In the genomic region with DNA sequence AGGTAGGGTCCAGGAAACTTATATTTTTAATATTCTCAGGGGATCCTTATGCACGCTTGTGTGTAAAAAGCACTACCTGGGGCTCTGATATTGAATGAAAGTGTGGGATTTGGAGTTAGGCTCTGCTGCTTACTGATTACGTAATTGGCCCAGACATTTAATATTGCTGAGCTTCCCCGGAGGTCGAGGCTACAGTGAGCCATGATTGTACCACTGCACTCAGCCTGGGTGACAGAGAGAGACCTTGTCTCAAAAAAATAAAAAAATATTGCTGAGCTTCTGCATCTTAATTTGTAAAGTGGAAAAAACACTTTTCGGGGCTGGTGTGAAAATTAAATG, we compare ENCODE assay signal across 20 cellular contexts.
A peak's percentile ranks its signal among the peaks of the same experiment; 100 is the strongest.
DNase-seq lines count a peak whose midpoint lies in the region; ATAC-seq and TF ChIP-seq lines count a peak whose summit lies in the region.
"Had no signal": no experiment of that assay in that cellular context is flagged by ENCODE, and none has a peak within 500 bp of the region (broad histone marks: within the 10 kb centered on the region; RNA-seq: fewer than 3 reads in every experiment).

No MANE protein-coding gene starts in this region.

- TF ChIP-seq CTCF in PC-3 (conservative IDR thresholded peaks at IDR 0.05; ENCODE audit: low read depth, low read length) (no peak), choroid plexus epithelial cell (conservative IDR thresholded peaks at IDR 0.05; ENCODE audit: low read depth, low read length) (no peak), upper lobe of right lung (IDR thresholded peaks at IDR 0.05) (no peak)

- peak overlapping the region; percentile 99 for H4K91ac ChIP-seq in mesenchymal stem cell (ENCODE audit: low read length)

- H3K27me3 ChIP-seq in PC-3 (ENCODE audit: low read length) (no peaks in the 10 kb centered on the region), mesenchymal stem cell (ENCODE audit: control insufficient read depth in 1 of 2, insufficient read depth in 1 of 2, low read length in 2 of 2) (no peaks in the 10 kb centered on the region), upper lobe of right lung (no peaks in the 10 kb centered on the region)
- H3K27me3 ChIP-seq: BE2C, body of pancreas had no signal

- peak overlapping the region; percentile 63 for H3K9ac ChIP-seq in PC-3 (ENCODE audit: low read length)
- H3K9ac ChIP-seq in mesenchymal stem cell (ENCODE audit: low read length), result peak overlapping the region; percentile 23

- no peaks in the 10 kb centered on the region for H3F3A ChIP-seq in PC-3 (ENCODE audit: low read length, unreplicated experiment)

- H3K4me3 ChIP-seq in PC-3 (ENCODE audit: low read length) (no peak overlapping the region), choroid plexus epithelial cell (ENCODE audit: low read depth, low read length) (no peak overlapping the region), mesenchymal stem cell (ENCODE audit: insufficient read depth in 1 of 2, low read depth in 1 of 2, low read length in 2 of 2) (no peak overlapping the region), upper lobe of right lung (no peak overlapping the region)
- H3K4me3 ChIP-seq: body of pancreas, GM12878 had no signal

- H2BK5ac ChIP-seq in mesenchymal stem cell (ENCODE audit: low read depth, low read length, poor library complexity, severe bottlenecking), result no peak overlapping the region

- H2BK12ac ChIP-seq in mesenchymal stem cell (ENCODE audit: low read length in 2 of 2), result peak overlapping the region; percentile 67 to 99

- CTCF ChIA-PET in PC-3 (lab: Charles Lee), result no interaction called here

- peak overlapping the region; percentile 50 for H2AK5ac ChIP-seq in mesenchymal stem cell (ENCODE audit: low read length, severe bottlenecking)

- H3K79me1 ChIP-seq in mesenchymal stem cell (replicated peaks; ENCODE audit: low read length, poor library complexity, severe bottlenecking), result no peaks in the 10 kb centered on the region

- no peak overlapping the region for H3K23ac ChIP-seq in mesenchymal stem cell (ENCODE audit: low read length in 2 of 2)

- H3K9me2 ChIP-seq in PC-3 (replicated peaks; ENCODE audit: low read length), result no peaks in the 10 kb centered on the region

- H4K20me1 ChIP-seq in PC-3 (ENCODE audit: low read length), result no peaks in the 10 kb centered on the region

- peak overlapping the region in 1 of 2 experiments; percentile 48 for H3K14ac ChIP-seq in mesenchymal stem cell (ENCODE audit: low read length in 2 of 2)

- H2BK120ac ChIP-seq in mesenchymal stem cell (ENCODE audit: low read depth, low read length), result peak overlapping the region; percentile 96

- peak overlapping the region; percentile 92 to 100 for H3K18ac ChIP-seq in mesenchymal stem cell (ENCODE audit: low read depth in 1 of 2, low read length in 2 of 2)

- H3K9me3 ChIP-seq in PC-3 (ENCODE audit: low read length), result no peaks in the 10 kb centered on the region
- H3K9me3 ChIP-seq in mesenchymal stem cell (ENCODE audit: control insufficient read depth, low read length), result no peaks in the 10 kb centered on the region
- H3K9me3 ChIP-seq in upper lobe of right lung, result no peaks in the 10 kb centered on the region
- H3K9me3 ChIP-seq: BE2C, body of pancreas had no signal

- ATAC-seq in PC-3 (no peak), upper lobe of right lung (no peak)
- ATAC-seq: GM12878; stimulated activated naive B cell treated with anti-CD40 and anti-IgM and Interleukin-4, amounts not matched to agents 10 μg/mL and 1 μg/mL and 100 μg/mL, for 72 hours had no signal

- H4K8ac ChIP-seq in mesenchymal stem cell (ENCODE audit: low read length), result peak overlapping the region; percentile 95

- peak overlapping the region; percentile 85 for H2BK15ac ChIP-seq in mesenchymal stem cell (ENCODE audit: low read depth, poor library complexity, severe bottlenecking)

- H2AFZ ChIP-seq in PC-3 (ENCODE audit: low read length) (peak overlapping the region; percentile 73; the same call in 1 of the 2 replicates), mesenchymal stem cell (ENCODE audit: low read depth, low read length) (no peak overlapping the region)

- 81% methylated on average over 5 of the region's 5 CpGs for WGBS in mesenchymal stem cell

- peaks cover 20% of the 10 kb centered on the region for H3K4me1 ChIP-seq in PC-3 (ENCODE audit: insufficient read depth, low read length)
- H3K4me1 ChIP-seq in mesenchymal stem cell (ENCODE audit: control insufficient read depth, insufficient read depth, low read depth, low read length), result peaks cover 14% of the 10 kb centered on the region
- H3K4me1 ChIP-seq in upper lobe of right lung, result peaks cover 9% of the 10 kb centered on the region
- H3K4me1 ChIP-seq: body of pancreas had no signal

- no peak for DNase-seq in PC-3
- peak; percentile 40 for DNase-seq in choroid plexus epithelial cell (ENCODE audit: low read depth)
- no peak for DNase-seq in mesenchymal stem cell
- DNase-seq in upper lobe of right lung, result no peak
- no peak for DNase-seq in medulla oblongata (ENCODE audit: extremely low spot score)
- no peak for DNase-seq in NCI-H146 (lab: John Stamatoyannopoulos, UW)
- DNase-seq in DMS53 treated with DMSO at 0.1 percent for 48 hours (lab: John Stamatoyannopoulos, UW; ENCODE audit: unreplicated experiment), result no peak
- DNase-seq: activated CD4-positive, alpha-beta T cell treated with anti-CD3 and anti-CD28 coated beads, Interleukin-2, amount 50 U/mL, for 1 hour; DMS79 treated with DMSO at 0.1 percent for 48 hours; effector memory CD4-positive, alpha-beta T cell; glutamatergic neuron; Karpas-422; NCI-H1048; nephron progenitor cell; posterior cingulate gyrus; stimulated activated naive B cell treated with anti-CD40 and anti-IgM and Interleukin-4, amounts not matched to agents 10 μg/mL and 1 μg/mL and 100 μg/mL, for 72 hours had no signal

- H3K27ac ChIP-seq in PC-3 (ENCODE audit: low read length) (peak overlapping the region; percentile 89), mesenchymal stem cell (ENCODE audit: low read length, poor library complexity, severe bottlenecking) (peak overlapping the region; percentile 78), upper lobe of right lung (peak overlapping the region; percentile 33)
- H3K27ac ChIP-seq: body of pancreas, WERI-Rb-1 had no signal

- intact Hi-C loops in PC-3 (cut with micrococcal nuclease), result no loop called here
- intact Hi-C loops in upper lobe of right lung (cut with DNase I), result no loop called here

- H3K4me2 ChIP-seq in PC-3 (ENCODE audit: low read length) (peak overlapping the region; percentile 60; the same call in 1 of the 2 replicates), mesenchymal stem cell (ENCODE audit: low read length, poor library complexity, severe bottlenecking) (no peak overlapping the region)

- no TSS peak for BruUV-seq in PC-3 (replicated peaks; lab: Mats Ljungman, UMichigan)

- peak overlapping the region in 1 of 2 experiments; percentile 15 for H3K4ac ChIP-seq in mesenchymal stem cell (ENCODE audit: low read depth in 1 of 2, low read length in 2 of 2)

- POLR2A ChIA-PET in PC-3 (lab: Charles Lee; ENCODE audit: unreplicated experiment), result interaction anchor here (0.6 kb wide), 1 partner anchor 122 kb away, joined by 3 read pairs; no protein-coding TSS in a partner anchor

- no peaks in the 10 kb centered on the region for H3K79me2 ChIP-seq in PC-3 (ENCODE audit: low read length)

- H3K36me3 ChIP-seq in PC-3 (ENCODE audit: low read depth, low read length) (no peaks in the 10 kb centered on the region), mesenchymal stem cell (ENCODE audit: control insufficient read depth in 1 of 2, insufficient read depth in 2 of 2, low read depth in 1 of 2, low read length in 2 of 2) (peaks cover 7% of the 10 kb centered on the region in 2 experiments), upper lobe of right lung (no peaks in the 10 kb centered on the region)
- H3K36me3 ChIP-seq: BE2C, WERI-Rb-1 had no signal

Comparison
In these comparisons a context has a peak if more than half of its experiments do, and no peak if none do; other contexts are left out.
1. H3K27ac ChIP-seq: peak in every context shown above with its lines; median percentile 89 in PC-3; 78 in mesenchymal stem cell; 33 in upper lobe of right lung.